21 cellular contexts compared by ENCODE assay signal in the genomic region with DNA sequence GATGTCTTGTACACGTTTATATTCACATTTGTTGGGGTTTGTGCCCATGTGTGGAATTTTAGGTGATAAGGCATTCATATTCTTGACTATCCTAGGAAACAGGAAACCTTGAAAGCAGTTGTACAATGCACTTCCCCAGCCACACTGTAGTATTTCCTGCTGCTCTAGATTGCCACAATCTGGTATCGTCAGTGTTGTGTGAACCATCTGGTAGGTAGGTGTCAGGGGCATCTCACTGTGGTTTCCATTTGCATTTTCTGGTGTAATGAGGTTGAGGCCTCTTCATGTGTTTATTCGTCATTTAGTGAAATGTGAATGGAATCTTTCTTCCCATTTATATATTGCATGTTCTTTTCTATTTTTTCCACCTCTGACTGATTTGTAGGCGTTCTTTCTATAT.
"Had no signal": no experiment of that assay in that cellular context is flagged by ENCODE, and none has a peak within 500 bp of the region (broad histone marks: within the 10 kb centered on the region; RNA-seq: fewer than 3 reads in every experiment).

No MANE protein-coding gene starts in this region.

- H3K27ac Mint-ChIP-seq: T-cell had no signal

- H3K27ac ChIP-seq: RWPE1 had no signal

- H3K9me2 ChIP-seq: SK-N-SH had no signal

- DNase-seq: Karpas-422, KG1, MG63, NCI-H1092, NCI-H1105 treated with DMSO at 0.1 percent for 48 hours, NCI-H1417 treated with DMSO at 0.1 percent for 48 hours, NCI-H146, NCI-H187, NCI-H2029, NCI-H2081 treated with DMSO at 0.1 percent for 48 hours, NCI-H2171, NCI-H345, NCI-H446 treated with DMSO at 0.1 percent for 48 hours, NCI-H510A treated with DMSO at 0.1 percent for 48 hours, NCI-H82, SHP77, SK-N-SH, SW 1271, T-cell had no signal

- H3K36me3 Mint-ChIP-seq: T-cell had no signal

- H3K4me1 Mint-ChIP-seq: T-cell had no signal

- H3K36me3 ChIP-seq: MG63 had no signal

- H3K9ac ChIP-seq: SK-N-SH had no signal

- H3K9me3 ChIP-seq: MG63, SK-N-SH had no signal

- ATAC-seq: Panc1, T-cell had no signal

- H3K4me2 ChIP-seq: SK-N-SH had no signal

- H3K4me3 ChIP-seq: MG63 had no signal

- H3K27me3 Mint-ChIP-seq: T-cell had no signal

- H3K4me3 Mint-ChIP-seq: T-cell had no signal
